ENCODE assay signal across 23 cellular contexts in genomic region chr1:11886986-11887665, GRCh38. TPM values are rescaled to one million over a fixed set of nuclear protein-coding genes. Genes with fewer than 3 reads are reported as not detected.
DNase-seq lines count a peak whose midpoint lies in the region; ATAC-seq and TF ChIP-seq lines count a peak whose summit lies in the region.
"Had no signal": no experiment of that assay in that cellular context is flagged by ENCODE, and none has a peak within 500 bp of the region (broad histone marks: within the 10 kb centered on the region; RNA-seq: fewer than 3 reads in every experiment).

No MANE protein-coding gene starts in this region.

- peak overlapping the region; percentile 74 to 92 (median 80) for H3K27ac ChIP-seq in gastrocnemius medialis
- H3K27ac ChIP-seq: C4-2B, HL-60, SK-N-MC had no signal

- intact Hi-C loops in cardiac septum (cut with DNase I) (loop anchor here (1.0 to 2.0 kb wide), 4 partner anchors 13 to 104 kb away; no protein-coding TSS in a partner anchor), gastrocnemius medialis (cut with DNase I; ENCODE audit: low total_unique reads) (loop anchor here (1.0 to 5.0 kb wide), 2 partner anchors 13 to 150 kb away; partner anchors contain the start of gene AGTRAP)

- H3K36me3 ChIP-seq in gastrocnemius medialis, result no peaks in the 10 kb centered on the region

- peaks cover 23 to 41% of the 10 kb centered on the region in 2 donors for H3K4me1 ChIP-seq in gastrocnemius medialis

- H3K27me3 ChIP-seq in gastrocnemius medialis, result no peaks in the 10 kb centered on the region

- H3K4me3 ChIP-seq in gastrocnemius medialis, result no peak overlapping the region
- H3K4me3 ChIP-seq: SK-N-MC had no signal

- DNase-seq in dermis microvascular lymphatic vessel endothelial cell (ENCODE audit: low read depth in 2 of 2) (peak; percentile 9 to 68), cardiac septum (ENCODE audit: low spot score) (peak; percentile 90), iPS-NIHi7 (ENCODE audit: extremely low spot score) (peak; percentile 2), gastrocnemius medialis (peak in 1 of 2 donors; percentile 52), NCI-H128 (lab: John Stamatoyannopoulos, UW; ENCODE audit: unreplicated experiment) (no peak), AG08395 (ENCODE audit: low spot score) (no peak), NCI-H1105 treated with DMSO at 0.1 percent for 48 hours (lab: John Stamatoyannopoulos, UW) (no peak)
- DNase-seq: DMS 273 treated with DMSO at 0.1 percent for 48 hours; DND-41; NCI-H1436; NCI-H2029; NK-92 treated with Interleukin-12 subunit alpha and Interleukin-12 subunit beta, amount 100 ng/mL, for 24 hours; SHP77 had no signal

- ATAC-seq in gastrocnemius medialis (peak; percentile 19 to 31), GM21360 (IDR thresholded peaks at IDR 0.05; ENCODE audit: unreplicated experiment) (no peak)

- no peaks in the 10 kb centered on the region for H3K9me3 ChIP-seq in gastrocnemius medialis

- TF ChIP-seq POLR2A in gastrocnemius medialis (IDR thresholded peaks at IDR 0.05), result no peak

- no peak for TF ChIP-seq CTCF in gastrocnemius medialis (IDR thresholded peaks at IDR 0.05 in 4 of 5, conservative IDR thresholded peaks at IDR 0.05 in 1 of 5)

- in situ Hi-C loops in gastrocnemius medialis (cut with MboI; ENCODE audit: low sequenced_read_pairs in 4 of 4), result no loop called here

RNA-seq across cellular contexts. Expression of gene NPPB, which starts 28.4 kb away (rescaled TPM):
- total RNA-seq in dermis microvascular lymphatic vessel endothelial cell (not detected in 2 replicates), cardiac septum (7,162 TPM), gastrocnemius medialis (not detected)
- total RNA-seq: G401, HT1080, NCI-H460, OCI-LY7 had no signal

RNA-seq across cellular contexts. Expression of gene KIAA2013, which starts 39.1 kb away (rescaled TPM):
- total RNA-seq in dermis microvascular lymphatic vessel endothelial cell (38.3 and 58.3 TPM in 2 replicates), cardiac septum (42.6 TPM), gastrocnemius medialis (100 to 1,000 TPM in 1 of 4 donors, 10 to 100 TPM in 3; 71.0 to 126 (median 85.1) TPM)

RNA-seq across cellular contexts. Expression of gene NPPA, which starts 39.5 kb away (rescaled TPM):
- total RNA-seq in dermis microvascular lymphatic vessel endothelial cell (not detected in 2 replicates), cardiac septum (21,376 TPM), gastrocnemius medialis (1 to 10 TPM in 2 of 4 donors, under 1 TPM in 1, not detected in 1; 0.53 to 4.2 (median 1.9) TPM)
- total RNA-seq: G401, H7, HT1080, M059J, NCI-H460, OCI-LY7 had no signal

RNA-seq across cellular contexts. Expression of gene PLOD1, which starts 47.4 kb away (rescaled TPM):
- total RNA-seq in dermis microvascular lymphatic vessel endothelial cell (138 and 192 TPM in 2 replicates), cardiac septum (52.6 TPM), gastrocnemius medialis (10 to 100 TPM; 23.9 to 66.5 (median 54.8) TPM)

Comparison
In these comparisons a context has a peak if more than half of its experiments do, and no peak if none do; other contexts are left out.
1. DNase-seq: peak in dermis microvascular lymphatic vessel endothelial cell (2 of 2), cardiac septum (single experiment) and iPS-NIHi7 (single experiment); none in NCI-H128 (single experiment), AG08395 (single experiment) and NCI-H1105 treated with DMSO at 0.1 percent for 48 hours (single experiment).
2. RNA of gene NPPB, which starts 28.4 kb away (total RNA-seq): 7,162 TPM in cardiac septum (single experiment); not detected in dermis microvascular lymphatic vessel endothelial cell and not detected in gastrocnemius medialis; every median in the first group is over 1,000 times any median in the second.
3. RNA of gene NPPA, which starts 39.5 kb away (total RNA-seq): 21,376 TPM in cardiac septum (single experiment); 0.53 to 4.2 TPM in gastrocnemius medialis and not detected in dermis microvascular lymphatic vessel endothelial cell; every median in the first group is over 1,000 times any median in the second.